In the genomic region with DNA sequence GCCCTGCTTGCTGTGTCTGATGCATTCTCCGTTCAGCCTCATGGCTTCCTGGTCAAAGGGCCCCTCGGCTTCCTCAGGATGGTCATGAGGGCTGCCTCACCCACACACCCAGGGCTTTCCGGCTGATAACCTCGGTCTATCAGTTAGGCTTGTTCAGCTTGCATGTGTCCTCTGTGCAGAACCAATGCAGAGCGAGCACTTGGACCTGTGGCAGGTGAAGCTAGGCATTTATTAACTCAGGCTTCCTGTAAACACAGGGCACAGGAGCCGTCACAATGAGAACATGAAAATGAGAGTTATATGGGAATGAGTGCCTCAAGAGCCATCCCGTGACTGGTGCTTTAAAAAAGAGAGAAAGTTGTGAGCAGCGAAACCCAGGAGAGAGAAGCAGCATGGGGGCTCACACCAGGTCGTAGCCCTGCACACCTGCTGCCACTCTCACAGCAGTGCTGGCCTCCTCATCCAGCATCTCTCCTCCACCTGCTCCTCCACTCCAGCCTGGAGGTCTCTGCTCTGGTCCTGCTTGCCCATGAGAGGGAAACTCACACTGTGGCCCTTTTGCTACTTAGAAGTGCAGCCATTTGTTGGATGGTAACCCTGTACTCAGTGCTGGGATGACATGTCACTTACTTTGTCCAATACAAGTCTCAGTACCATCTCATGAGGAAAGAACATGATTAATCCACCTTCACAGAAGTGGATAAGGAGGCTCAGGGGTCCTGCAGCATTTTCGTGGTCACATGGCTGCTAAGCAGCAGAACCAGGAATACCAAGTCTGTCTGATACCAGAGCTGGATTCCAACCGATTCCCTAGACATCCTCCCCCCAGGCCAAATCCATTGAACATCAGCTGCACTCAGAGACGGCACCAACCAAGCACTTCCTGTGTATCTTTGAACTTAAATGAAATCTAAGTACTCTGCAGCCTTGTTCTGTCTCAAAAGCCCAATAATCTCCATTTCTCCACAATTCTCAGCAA, we compare ENCODE assay signal across 13 cellular contexts. TPM values are rescaled to one million over a fixed set of nuclear protein-coding genes. Genes with fewer than 3 reads are reported as not detected.
A peak's percentile ranks its signal among the peaks of the same experiment; 100 is the strongest.
DNase-seq lines count a peak whose midpoint lies in the region; ATAC-seq, FAIRE-seq and TF ChIP-seq lines count a peak whose summit lies in the region.
"Had no signal": no experiment of that assay in that cellular context is flagged by ENCODE, and none has a peak within 500 bp of the region (broad histone marks: within the 10 kb centered on the region; RNA-seq: fewer than 3 reads in every experiment).

No MANE protein-coding gene starts in this region.

- H3K27me3 ChIP-seq in bronchial epithelial cell (ENCODE audit: control insufficient read depth, insufficient read depth, low read length) (no peaks in the 10 kb centered on the region), transverse colon (no peaks in the 10 kb centered on the region)
- H3K27me3 ChIP-seq: testis had no signal

- no peak for TF ChIP-seq POLR2A in transverse colon (IDR thresholded peaks at IDR 0.05)

- H3K27ac ChIP-seq in transverse colon = peak overlapping the region in 1 of 4 donors; percentile 11
- H3K27ac ChIP-seq: testis had no signal

- TF ChIP-seq CTCF in bronchial epithelial cell (IDR thresholded peaks at IDR 0.05; ENCODE audit: insufficient read depth, low read length, severe bottlenecking) (no peak), transverse colon (IDR thresholded peaks at IDR 0.05) (no peak)

- H3K9me3 ChIP-seq in transverse colon = no peaks in the 10 kb centered on the region
- H3K9me3 ChIP-seq: testis had no signal

- intact Hi-C loops in transverse colon (cut with DNase I; ENCODE audit: low total_unique reads) = no loop called here

- FAIRE-seq in bronchial epithelial cell (lab: Jason Lieb, UNC) = peak; percentile 84
- FAIRE-seq: K562 had no signal

- in situ Hi-C loops in transverse colon (cut with MboI; ENCODE audit: low pct_ligation_motif_present in 1 of 4, low pct_unique_long_range_greater_than_20kb in 1 of 4, low sequenced_read_pairs in 3 of 4) = no loop called here

- H3K4me3 ChIP-seq in bronchial epithelial cell (ENCODE audit: low read depth, low read length) (no peak overlapping the region), transverse colon (no peak overlapping the region)
- H3K4me3 ChIP-seq: K562, testis had no signal

- WGBS in transverse colon (ENCODE audit: low coverage in 1 of 2), 2 donors = 41 to 53% methylated on average over 10 to 12 of the region's 12 CpGs

- H3K36me3 ChIP-seq in bronchial epithelial cell (ENCODE audit: control insufficient read depth, insufficient read depth, low read length) (no peaks in the 10 kb centered on the region), transverse colon (no peaks in the 10 kb centered on the region)

- TF ChIP-seq EP300 in transverse colon (IDR thresholded peaks at IDR 0.05; ENCODE audit: low read depth) = no peak

- peak; percentile 93 for ATAC-seq in GM19438 (IDR thresholded peaks at IDR 0.05; ENCODE audit: low read depth, unreplicated experiment)
- peak; percentile 71 for ATAC-seq in HG03139 (IDR thresholded peaks at IDR 0.05; ENCODE audit: unreplicated experiment)
- ATAC-seq in HG02970 (IDR thresholded peaks at IDR 0.05; ENCODE audit: low FRiP score, unreplicated experiment) = no peak
- ATAC-seq: K562, natural killer cell had no signal

- peaks cover 0 to 5% (median 0%) of the 10 kb centered on the region in 4 donors for H3K4me1 ChIP-seq in transverse colon
- H3K4me1 ChIP-seq: testis had no signal

- DNase-seq in bronchial epithelial cell (ENCODE audit: low read depth) (no peak), transverse colon (peak; percentile 66), AML-193 (lab: John Stamatoyannopoulos, UW) (no peak), NCI-H187 (lab: John Stamatoyannopoulos, UW) (no peak)
- no peak for DNase-seq in activated naive CD4-positive, alpha-beta T cell treated with Interleukin-2 at 50 U/mL for 16 hours
- DNase-seq: natural killer cell; NCI-H69; stimulated activated CD4-positive, alpha-beta T cell treated with anti-CD3 and anti-CD28 coated beads, Interleukin-2, amount 100 ng/mL, for 24 hours; testis had no signal

RNA-seq across cellular contexts. Expression of gene IRS2, which starts 50.5 kb away (rescaled TPM):
- total RNA-seq in bronchial epithelial cell (3.1 and 6.8 TPM in 2 replicates), transverse colon (10 to 100 TPM; 12.5 to 72.6 (median 28.5) TPM)
